32 cellular contexts compared by ENCODE assay signal in genomic region chr21:14236180-14236579, GRCh38. TPM values are rescaled to one million over a fixed set of nuclear protein-coding genes. Genes with fewer than 3 reads are reported as not detected.
"Had no signal": no experiment of that assay in that cellular context is flagged by ENCODE, and none has a peak within 500 bp of the region (broad histone marks: within the 10 kb centered on the region; RNA-seq: fewer than 3 reads in every experiment).

No MANE protein-coding gene starts in this region.

- H3K4me3 ChIP-seq: stomach, suprapubic skin, testis, thoracic aorta, thyroid gland, tibial artery, tibial nerve, transverse colon, upper lobe of left lung, upper lobe of right lung, uterus, vagina had no signal

- H3K27me3 ChIP-seq: stomach, suprapubic skin, testis, thyroid gland, tibial artery, tibial nerve, transverse colon, upper lobe of left lung, upper lobe of right lung, uterus, vagina had no signal

- H3K36me3 Mint-ChIP-seq: stimulated activated effector memory CD8-positive, alpha-beta T cell treated with anti-CD3 and anti-CD28 coated beads, Interleukin-12 subunit alpha, Interleukin-12 subunit beta, amount 100 ng/mL, for 72 hours; stimulated activated memory B cell treated with anti-CD40 and anti-IgM and Interleukin-4, amounts not matched to agents 10 μg/mL and 1 μg/mL and 100 μg/mL, for 72 hours; stimulated activated naive B cell treated with anti-CD40 and anti-IgM and Interleukin-4, amounts not matched to agents 10 μg/mL and 1 μg/mL and 100 μg/mL, for 72 hours; type B pancreatic cell had no signal

- H3K27ac Mint-ChIP-seq: stimulated activated effector memory CD8-positive, alpha-beta T cell treated with anti-CD3 and anti-CD28 coated beads, Interleukin-12 subunit alpha, Interleukin-12 subunit beta, amount 100 ng/mL, for 72 hours; stimulated activated memory B cell treated with anti-CD40 and anti-IgM and Interleukin-4, amounts not matched to agents 10 μg/mL and 1 μg/mL and 100 μg/mL, for 72 hours; stimulated activated naive B cell treated with anti-CD40 and anti-IgM and Interleukin-4, amounts not matched to agents 10 μg/mL and 1 μg/mL and 100 μg/mL, for 72 hours; stimulated activated naive CD8-positive, alpha-beta T cell treated with anti-CD3 and anti-CD28 coated beads, Interleukin-15, amount 100 ng/mL, for 72 hours; stimulated activated naive CD8-positive, alpha-beta T cell treated with anti-CD3 and anti-CD28 coated beads, Interleukin-15, Interleukin-2, amounts not matched to agents 100 ng/mL and 50 ng/mL, for 24 hours; type B pancreatic cell had no signal

- H3K27ac ChIP-seq: stomach, suprapubic skin, testis, thoracic aorta, thyroid gland, tibial artery, tibial nerve, transverse colon, upper lobe of left lung, upper lobe of right lung, uterus, vagina had no signal

- H3K4me3 Mint-ChIP-seq: stimulated activated effector memory CD8-positive, alpha-beta T cell treated with anti-CD3 and anti-CD28 coated beads, Interleukin-12 subunit alpha, Interleukin-12 subunit beta, amount 100 ng/mL, for 72 hours; stimulated activated memory B cell treated with anti-CD40 and anti-IgM and Interleukin-4, amounts not matched to agents 10 μg/mL and 1 μg/mL and 100 μg/mL, for 72 hours; stimulated activated naive B cell treated with anti-CD40 and anti-IgM and Interleukin-4, amounts not matched to agents 10 μg/mL and 1 μg/mL and 100 μg/mL, for 72 hours; stimulated activated naive CD8-positive, alpha-beta T cell treated with anti-CD3 and anti-CD28 coated beads, Interleukin-15, amount 100 ng/mL, for 72 hours; stimulated activated naive CD8-positive, alpha-beta T cell treated with anti-CD3 and anti-CD28 coated beads, Interleukin-15, Interleukin-2, amounts not matched to agents 100 ng/mL and 50 ng/mL, for 24 hours; type B pancreatic cell had no signal

- H3K4me1 Mint-ChIP-seq: stimulated activated effector memory CD8-positive, alpha-beta T cell treated with anti-CD3 and anti-CD28 coated beads, Interleukin-12 subunit alpha, Interleukin-12 subunit beta, amount 100 ng/mL, for 72 hours; stimulated activated memory B cell treated with anti-CD40 and anti-IgM and Interleukin-4, amounts not matched to agents 10 μg/mL and 1 μg/mL and 100 μg/mL, for 72 hours; stimulated activated naive B cell treated with anti-CD40 and anti-IgM and Interleukin-4, amounts not matched to agents 10 μg/mL and 1 μg/mL and 100 μg/mL, for 72 hours; stimulated activated naive CD8-positive, alpha-beta T cell treated with anti-CD3 and anti-CD28 coated beads, Interleukin-15, amount 100 ng/mL, for 72 hours had no signal

- H3K36me3 ChIP-seq: stomach, suprapubic skin, thoracic aorta, thyroid gland, tibial artery, tibial nerve, transverse colon, upper lobe of left lung, upper lobe of right lung, uterus, vagina had no signal

- DNase-seq: stimulated activated CD4-positive, alpha-beta T cell treated with anti-CD3 and anti-CD28 coated beads, Interleukin-2, amount 100 ng/mL, for 48 hours; stimulated activated CD4-positive, alpha-beta T cell treated with anti-CD3 and anti-CD28 coated beads, Interleukin-4, amount 100 ng/mL, for 1 hour; stimulated activated CD4-positive, alpha-beta T cell treated with anti-CD3 and anti-CD28 coated beads, Interleukin-4, amount 100 ng/mL, for 24 hours; stimulated activated CD4-positive, alpha-beta T cell treated with anti-CD3 and anti-CD28 coated beads, Interleukin-4, amount 100 ng/mL, for 4 hours; stimulated activated CD8-positive, alpha-beta memory T cell treated with anti-CD3 and anti-CD28 coated beads, Interleukin-4, amount 100 ng/mL, for 48 hours; stimulated activated naive B cell treated with anti-CD40 and anti-IgM and Interleukin-4, amounts not matched to agents 10 μg/mL and 1 μg/mL and 100 μg/mL, for 72 hours; stimulated activated naive CD4-positive, alpha-beta T cell; stimulated activated naive CD4-positive, alpha-beta T cell treated with Interleukin-2 at 50 U/mL for 16 hours; stimulated activated naive CD8-positive, alpha-beta T cell treated with anti-CD3 and anti-CD28 coated beads, Interleukin-15, amount 100 ng/mL, for 72 hours; stimulated activated naive CD8-positive, alpha-beta T cell treated with anti-CD3 and anti-CD28 coated beads, Interleukin-15, Interleukin-2, amounts not matched to agents 100 U/mL and 50 U/mL, for 24 hours; stomach; substantia nigra; testis; thyroid gland; tibial artery; transverse colon; trophoblast cell; upper lobe of left lung; upper lobe of right lung; uterus had no signal

- H3K27me3 Mint-ChIP-seq: stimulated activated naive CD8-positive, alpha-beta T cell treated with anti-CD3 and anti-CD28 coated beads, Interleukin-15, amount 100 ng/mL, for 72 hours; type B pancreatic cell had no signal

- H3K9me3 Mint-ChIP-seq: stimulated activated effector memory CD8-positive, alpha-beta T cell treated with anti-CD3 and anti-CD28 coated beads, Interleukin-12 subunit alpha, Interleukin-12 subunit beta, amount 100 ng/mL, for 72 hours; stimulated activated memory B cell treated with anti-CD40 and anti-IgM and Interleukin-4, amounts not matched to agents 10 μg/mL and 1 μg/mL and 100 μg/mL, for 72 hours; stimulated activated naive B cell treated with anti-CD40 and anti-IgM and Interleukin-4, amounts not matched to agents 10 μg/mL and 1 μg/mL and 100 μg/mL, for 72 hours; stimulated activated naive CD8-positive, alpha-beta T cell treated with anti-CD3 and anti-CD28 coated beads, Interleukin-15, amount 100 ng/mL, for 72 hours; stimulated activated naive CD8-positive, alpha-beta T cell treated with anti-CD3 and anti-CD28 coated beads, Interleukin-15, Interleukin-2, amounts not matched to agents 100 ng/mL and 50 ng/mL, for 24 hours; type B pancreatic cell had no signal

- H3K4me1 ChIP-seq: stomach, suprapubic skin, testis, thyroid gland, tibial artery, tibial nerve, transverse colon, upper lobe of left lung, upper lobe of right lung, uterus, vagina had no signal

- H3K9me3 ChIP-seq: stomach, suprapubic skin, testis, thoracic aorta, thyroid gland, tibial artery, tibial nerve, transverse colon, upper lobe of left lung, upper lobe of right lung, uterus, vagina had no signal

- ATAC-seq: stimulated activated effector memory CD8-positive, alpha-beta T cell treated with anti-CD3 and anti-CD28 coated beads, Interleukin-12 subunit alpha, Interleukin-12 subunit beta, amount 100 ng/mL, for 72 hours; stimulated activated memory B cell treated with anti-CD40 and anti-IgM and Interleukin-4, amounts not matched to agents 10 μg/mL and 1 μg/mL and 100 μg/mL, for 72 hours; stimulated activated naive B cell treated with anti-CD40 and anti-IgM and Interleukin-4, amounts not matched to agents 10 μg/mL and 1 μg/mL and 100 μg/mL, for 72 hours; stimulated activated naive CD8-positive, alpha-beta T cell treated with anti-CD3 and anti-CD28 coated beads, Interleukin-15, amount 100 ng/mL, for 72 hours; stimulated activated naive CD8-positive, alpha-beta T cell treated with anti-CD3 and anti-CD28 coated beads, Interleukin-15, Interleukin-2, amounts not matched to agents 100 U/mL and 50 U/mL, for 24 hours; upper lobe of right lung had no signal

RNA-seq across cellular contexts. Expression of gene LIPI, which starts 25.4 kb away (rescaled TPM):
- total RNA-seq: stomach, subcutaneous adipose tissue, suprapubic skin, temporal lobe, thoracic aorta, transverse colon, upper lobe of left lung, upper lobe of right lung, ureter, urinary bladder, uterus, vagina had no signal
- polyA plus RNA-seq: stomach, urinary bladder had no signal
